Comparison of ENCODE assay signal across 8 cellular contexts in genomic region chr16:30893744-30894539, GRCh38. TPM values are rescaled to one million over a fixed set of nuclear protein-coding genes. Genes with fewer than 3 reads are reported as not detected.
A peak's percentile ranks its signal among the peaks of the same experiment; 100 is the strongest.
DNase-seq lines count a peak whose midpoint lies in the region; ATAC-seq and TF ChIP-seq lines count a peak whose summit lies in the region.

BCL7C (minus strand) TSS chr16:30894077; CDS start chr16:30893944, 133 bp downstream.

- peak within 1 kb of the TSS; percentile 98 for H3K4me2 ChIP-seq in BLaER1

- H3K9me3 ChIP-seq in BLaER1 (no peaks in the 10 kb centered on the region), duodenal mucosa (ENCODE audit: control insufficient read depth in 1 of 2, low read length in 2 of 2) (no peaks in the 10 kb centered on the region), lower lobe of right lung (no peaks in the 10 kb centered on the region)

- H3K27ac Mint-ChIP-seq in activated CD4-positive, alpha-beta memory T cell treated with anti-CD3 and anti-CD28 coated beads for 36 hours, result peak within 1 kb of the TSS; percentile 74

- peak; percentile 37 for TF ChIP-seq CTCF in lower lobe of right lung (IDR thresholded peaks at IDR 0.05)

- H3K4me1 ChIP-seq in BLaER1 (peaks cover 44% of the 10 kb centered on the region), duodenal mucosa (ENCODE audit: control insufficient read depth in 1 of 2, insufficient read depth in 2 of 2, low read length in 2 of 2) (peaks cover 27 to 44% of the 10 kb centered on the region in 2 donors), lower lobe of right lung (peaks cover 43% of the 10 kb centered on the region)

- peaks cover 9% of the 10 kb centered on the region for H3K36me3 Mint-ChIP-seq in activated CD4-positive, alpha-beta memory T cell treated with anti-CD3 and anti-CD28 coated beads for 36 hours

- CTCF ChIA-PET in activated CD4-positive, alpha-beta memory T cell treated with anti-CD3 and anti-CD28 coated beads for 36 hours (lab: Charles Lee), result interaction anchor here (1.2 to 3.3 kb wide), 3 partner anchors 8 to 49 kb away, joined by 3 to 30 read pairs (median 17); no protein-coding TSS in a partner anchor

- ATAC-seq in GM19043 (IDR thresholded peaks at IDR 0.05; ENCODE audit: low read depth, unreplicated experiment) (peak; percentile 60), HG03354 (IDR thresholded peaks at IDR 0.05; ENCODE audit: poor library complexity, severe bottlenecking, unreplicated experiment) (peak; percentile 73), lower lobe of right lung (peak; percentile 88 to 93)

- H3K9ac ChIP-seq in BLaER1, result peak within 1 kb of the TSS; percentile 86
- H3K9ac ChIP-seq in duodenal mucosa (ENCODE audit: low read depth in 1 of 2, low read length in 2 of 2), result peak within 1 kb of the TSS; percentile 96

- H3K36me3 ChIP-seq in BLaER1, result peaks cover 28% of the 10 kb centered on the region
- peaks cover 5 to 8% of the 10 kb centered on the region in 2 donors for H3K36me3 ChIP-seq in duodenal mucosa (ENCODE audit: control insufficient read depth in 1 of 2, insufficient read depth in 2 of 2, low read length in 2 of 2)
- H3K36me3 ChIP-seq in lower lobe of right lung, result peaks cover 29% of the 10 kb centered on the region

- H4K20me1 ChIP-seq in BLaER1, result peaks cover 7% of the 10 kb centered on the region; the same call in 1 of the 2 replicates

- H3K27me3 ChIP-seq in BLaER1 (no peaks in the 10 kb centered on the region), duodenal mucosa (ENCODE audit: control insufficient read depth in 1 of 2, insufficient read depth in 2 of 2, low read length in 2 of 2) (no peaks in the 10 kb centered on the region), lower lobe of right lung (ENCODE audit: low read depth) (no peaks in the 10 kb centered on the region)

- DNase-seq in NCI-H526 treated with DMSO at 0.1 percent for 48 hours (lab: John Stamatoyannopoulos, UW), result peak; percentile 60
- peak; percentile 92 for DNase-seq in activated CD4-positive, alpha-beta memory T cell treated with anti-CD3 and anti-CD28 coated beads for 36 hours
- peak; percentile 96 for DNase-seq in lower lobe of right lung
- DNase-seq in stimulated activated CD4-positive, alpha-beta T cell treated with anti-CD3 and anti-CD28 coated beads, TNF-alpha, amount 100 ng/mL, for 24 hours (ENCODE audit: low read depth in 3 of 3), result peak; percentile 61 to 90 (median 62)

- POLR2A ChIA-PET in activated CD4-positive, alpha-beta memory T cell treated with anti-CD3 and anti-CD28 coated beads for 36 hours (lab: Charles Lee), result interaction anchor here (0.9 kb wide), 2 partner anchors 20 to 49 kb away, joined by 3 read pairs; no protein-coding TSS in a partner anchor

- intact Hi-C loops in activated CD4-positive, alpha-beta memory T cell treated with anti-CD3 and anti-CD28 coated beads for 36 hours (cut with micrococcal nuclease), result loop anchor here (2.0 kb wide), 2 partner anchors 17 to 49 kb away; no protein-coding TSS in a partner anchor
- intact Hi-C loops in lower lobe of right lung (cut with DNase I), result no loop called here

- no peaks in the 10 kb centered on the region for H3K27me3 Mint-ChIP-seq in activated CD4-positive, alpha-beta memory T cell treated with anti-CD3 and anti-CD28 coated beads for 36 hours

- H3K4me3 ChIP-seq in BLaER1 (peak within 1 kb of the TSS; percentile 79), duodenal mucosa (ENCODE audit: low read depth in 1 of 2, low read length in 2 of 2) (peak within 1 kb of the TSS; percentile 91 to 94), lower lobe of right lung (peak within 1 kb of the TSS; percentile 88)

- no peaks in the 10 kb centered on the region for H3K9me3 Mint-ChIP-seq in activated CD4-positive, alpha-beta memory T cell treated with anti-CD3 and anti-CD28 coated beads for 36 hours

- H3K4me1 Mint-ChIP-seq in activated CD4-positive, alpha-beta memory T cell treated with anti-CD3 and anti-CD28 coated beads for 36 hours (ENCODE audit: low read depth), result peaks cover 38% of the 10 kb centered on the region

- peak within 1 kb of the TSS; percentile 85 for H3K4me3 Mint-ChIP-seq in activated CD4-positive, alpha-beta memory T cell treated with anti-CD3 and anti-CD28 coated beads for 36 hours

- H3K27ac ChIP-seq in BLaER1 (peak within 1 kb of the TSS; percentile 83), duodenal mucosa (ENCODE audit: low read depth, low read length) (peak within 1 kb of the TSS; percentile 88), lower lobe of right lung (peak within 1 kb of the TSS; percentile 90)

RNA-seq across cellular contexts. Expression of gene BCL7C, which starts in this region (rescaled TPM):
- 10 to 100 TPM; 25.6 to 25.7 TPM for total RNA-seq in activated CD4-positive, alpha-beta memory T cell treated with anti-CD3 and anti-CD28 coated beads for 36 hours
- total RNA-seq in lower lobe of right lung, result 23.3 TPM

Comparison
In these comparisons a context has a peak if more than half of its experiments do, and no peak if none do; other contexts are left out.
1. Peak in every context shown above with its lines: DNase-seq, ATAC-seq, H3K4me3 ChIP-seq and H3K27ac ChIP-seq.